In genomic region chr16:57446530-57447141, GRCh38 we compare ENCODE assay signal across 8 cellular contexts. TPM values are rescaled to one million over a fixed set of nuclear protein-coding genes. Genes with fewer than 3 reads are reported as not detected.
DNase-seq lines count a peak whose midpoint lies in the region; ATAC-seq and TF ChIP-seq lines count a peak whose summit lies in the region.

No MANE protein-coding gene starts in this region.

- intact Hi-C loops in testis (cut with DNase I; ENCODE audit: low total_unique reads) = no loop called here

- peak overlapping the region; percentile 32 for H2AFZ ChIP-seq in mesenchymal stem cell (ENCODE audit: low read depth, low read length)

- no peaks in the 10 kb centered on the region for H3K27me3 ChIP-seq in HUES64 (ENCODE audit: insufficient read depth, low read length)
- H3K27me3 ChIP-seq in effector memory CD4-positive, alpha-beta T cell (replicated peaks; ENCODE audit: control insufficient read depth, insufficient read depth, low read length, poor library complexity, severe bottlenecking) = no peaks in the 10 kb centered on the region
- H3K27me3 ChIP-seq in mesenchymal stem cell (ENCODE audit: control insufficient read depth in 1 of 2, insufficient read depth in 1 of 2, low read length in 2 of 2) = no peaks in the 10 kb centered on the region
- H3K27me3 ChIP-seq in testis = no peaks in the 10 kb centered on the region

- no peak overlapping the region for H2BK12ac ChIP-seq in mesenchymal stem cell (ENCODE audit: low read length in 2 of 2)

- H3K79me1 ChIP-seq in mesenchymal stem cell (replicated peaks; ENCODE audit: low read length, poor library complexity, severe bottlenecking) = peaks cover 34% of the 10 kb centered on the region

- peak; percentile 37 for ATAC-seq in GM21526 (IDR thresholded peaks at IDR 0.05; ENCODE audit: low FRiP score, unreplicated experiment)

- peak overlapping the region; percentile 79 for H4K91ac ChIP-seq in mesenchymal stem cell (ENCODE audit: low read length)

- peak overlapping the region; percentile 86 to 94 for H3K18ac ChIP-seq in mesenchymal stem cell (ENCODE audit: low read depth in 1 of 2, low read length in 2 of 2)

- H3K4me1 ChIP-seq in HUES64 (ENCODE audit: insufficient read depth, low read length) (no peaks in the 10 kb centered on the region; the same call in 1 of the 2 replicates), mesenchymal stem cell (ENCODE audit: control insufficient read depth, insufficient read depth, low read depth, low read length) (peaks cover 5% of the 10 kb centered on the region), testis (peaks cover 7% of the 10 kb centered on the region)
- peaks cover 3% of the 10 kb centered on the region for H3K4me1 ChIP-seq in effector memory CD4-positive, alpha-beta T cell (ENCODE audit: control insufficient read depth, insufficient read depth, low read length, poor library complexity, severe bottlenecking)

- peak; percentile 71 for DNase-seq in GM03348 (ENCODE audit: low spot score)
- peak; percentile 63 for DNase-seq in SW480 (ENCODE audit: low spot score)
- peak in 1 of 3 donors; percentile 5 for DNase-seq in effector memory CD4-positive, alpha-beta T cell
- DNase-seq in mesenchymal stem cell = peak; percentile 68
- peak; percentile 38 for DNase-seq in testis
- DNase-seq in OCI-M2 (lab: John Stamatoyannopoulos, UW; ENCODE audit: unreplicated experiment) = no peak

- WGBS in HUES64 = 6% methylated on average over 26 of the region's 26 CpGs
- WGBS in mesenchymal stem cell = 7% methylated on average over 26 of the region's 26 CpGs
- WGBS in testis, 2 donors = 2 to 3% methylated on average over 18 to 21 of the region's 26 CpGs

- peak overlapping the region; percentile 75 for H2BK5ac ChIP-seq in mesenchymal stem cell (ENCODE audit: low read depth, low read length, poor library complexity, severe bottlenecking)

- peak overlapping the region; percentile 67 for H3K27ac ChIP-seq in HUES64 (ENCODE audit: low read depth, low read length)
- H3K27ac ChIP-seq in effector memory CD4-positive, alpha-beta T cell (ENCODE audit: insufficient read depth, low read length, poor library complexity, severe bottlenecking) = peak overlapping the region; percentile 84
- peak overlapping the region; percentile 66 for H3K27ac ChIP-seq in mesenchymal stem cell (ENCODE audit: low read length, poor library complexity, severe bottlenecking)
- H3K27ac ChIP-seq in testis = peak overlapping the region; percentile 82 to 90

- peak overlapping the region; percentile 45 for H4K8ac ChIP-seq in mesenchymal stem cell (ENCODE audit: low read length)

- H3K4ac ChIP-seq in mesenchymal stem cell (ENCODE audit: low read depth in 1 of 2, low read length in 2 of 2) = peak overlapping the region; percentile 81 to 90

- 0 out of 2 replicates have a peak, but pooled peaks cover 3% of the 10 kb centered on the region for H3K9me3 ChIP-seq in HUES64 (ENCODE audit: insufficient read depth, low read depth, low read length)
- no peaks in the 10 kb centered on the region for H3K9me3 ChIP-seq in effector memory CD4-positive, alpha-beta T cell (ENCODE audit: control insufficient read depth, low read length)
- H3K9me3 ChIP-seq in mesenchymal stem cell (ENCODE audit: control insufficient read depth, low read length) = no peaks in the 10 kb centered on the region
- H3K9me3 ChIP-seq in testis = no peaks in the 10 kb centered on the region

- H3K9ac ChIP-seq in HUES64 (ENCODE audit: low read depth, low read length) (peak overlapping the region; percentile 91), mesenchymal stem cell (ENCODE audit: low read length) (peak overlapping the region; percentile 95)

- H3K14ac ChIP-seq in mesenchymal stem cell (ENCODE audit: low read length in 2 of 2) = peak overlapping the region in 1 of 2 experiments; percentile 67

- TF ChIP-seq POLR2A in testis (IDR thresholded peaks at IDR 0.05) = no peak

- peak overlapping the region; percentile 43 for H2AK5ac ChIP-seq in mesenchymal stem cell (ENCODE audit: low read length, severe bottlenecking)

- peak overlapping the region; percentile 58 for H3K4me2 ChIP-seq in mesenchymal stem cell (ENCODE audit: low read length, poor library complexity, severe bottlenecking)

- no peak for TF ChIP-seq CTCF in testis (IDR thresholded peaks at IDR 0.05)

- H3K4me3 ChIP-seq in HUES64 (ENCODE audit: low read length) (peak overlapping the region; percentile 88), mesenchymal stem cell (ENCODE audit: insufficient read depth in 1 of 2, low read depth in 1 of 2, low read length in 2 of 2) (peak overlapping the region; percentile 96 to 97), testis (peak overlapping the region; percentile 95 to 99)
- H3K4me3 ChIP-seq in effector memory CD4-positive, alpha-beta T cell (ENCODE audit: insufficient read depth, low read depth, low read length, poor library complexity, severe bottlenecking) = peak overlapping the region; percentile 94

- peak overlapping the region; percentile 74 for H2BK120ac ChIP-seq in mesenchymal stem cell (ENCODE audit: low read depth, low read length)

- peak overlapping the region in 1 of 2 experiments; percentile 77 for H3K23ac ChIP-seq in mesenchymal stem cell (ENCODE audit: low read length in 2 of 2)

- H3K36me3 ChIP-seq in HUES64 (ENCODE audit: insufficient read depth, low read length) (peaks cover 13% of the 10 kb centered on the region), mesenchymal stem cell (ENCODE audit: control insufficient read depth in 1 of 2, insufficient read depth in 2 of 2, low read depth in 1 of 2, low read length in 2 of 2) (peaks cover 4 to 13% of the 10 kb centered on the region in 2 experiments), testis (ENCODE audit: low read depth, missing control alignments) (no peaks in the 10 kb centered on the region)
- no peaks in the 10 kb centered on the region for H3K36me3 ChIP-seq in effector memory CD4-positive, alpha-beta T cell (ENCODE audit: control insufficient read depth, insufficient read depth, low read length)

- peak overlapping the region; percentile 26 for H2BK15ac ChIP-seq in mesenchymal stem cell (ENCODE audit: low read depth, poor library complexity, severe bottlenecking)

RNA-seq across cellular contexts. Expression of gene CIAPIN1, which starts 0.5 kb away (rescaled TPM):
- 70.4 TPM for polyA plus RNA-seq in HUES64 (2013, experiment 1 of 2)
- 64.3 TPM for polyA plus RNA-seq in HUES64 (2013, experiment 2 of 2)
- 30.8 TPM for polyA plus RNA-seq in mesenchymal stem cell (2013, experiment 1 of 2)
- 33.0 TPM for polyA plus RNA-seq in mesenchymal stem cell (2013, experiment 2 of 2)
- 10 to 100 TPM; 74.9 to 77.1 TPM for total RNA-seq in testis
- polyA plus RNA-seq in testis (ENCODE audit: insufficient read depth, low read depth, low replicate concordance) = 205 TPM

RNA-seq across cellular contexts. Expression of gene COQ9, which starts 0.6 kb away (rescaled TPM):
- polyA plus RNA-seq in HUES64 (2013, experiment 1 of 2) = 25.8 TPM
- 26.6 TPM for polyA plus RNA-seq in HUES64 (2013, experiment 2 of 2)
- polyA plus RNA-seq in mesenchymal stem cell (2013, experiment 1 of 2) = 26.1 TPM
- polyA plus RNA-seq in mesenchymal stem cell (2013, experiment 2 of 2) = 25.9 TPM
- 10 to 100 TPM; 74.1 to 77.1 TPM for total RNA-seq in testis
- polyA plus RNA-seq in testis (ENCODE audit: insufficient read depth, low read depth, low replicate concordance) = 93.5 TPM

RNA-seq across cellular contexts. Expression of gene POLR2C, which starts 15.8 kb away (rescaled TPM):
- polyA plus RNA-seq in HUES64 (2013, experiment 1 of 2) = 95.1 TPM
- polyA plus RNA-seq in HUES64 (2013, experiment 2 of 2) = 80.0 TPM
- polyA plus RNA-seq in mesenchymal stem cell (2013, experiment 1 of 2) = 39.3 TPM
- 40.0 TPM for polyA plus RNA-seq in mesenchymal stem cell (2013, experiment 2 of 2)
- 100 to 1,000 TPM in 1 of 2 donors, 10 to 100 TPM in 1; 88.7 to 102 TPM for total RNA-seq in testis
- polyA plus RNA-seq in testis (ENCODE audit: insufficient read depth, low read depth, low replicate concordance) = 65.0 TPM

RNA-seq across cellular contexts. Expression of gene DOK4, which starts 39.7 kb away (rescaled TPM):
- polyA plus RNA-seq in HUES64 (2013, experiment 1 of 2) = 18.2 TPM
- polyA plus RNA-seq in HUES64 (2013, experiment 2 of 2) = 21.0 TPM
- 29.6 TPM for polyA plus RNA-seq in mesenchymal stem cell (2013, experiment 1 of 2)
- polyA plus RNA-seq in mesenchymal stem cell (2013, experiment 2 of 2) = 29.7 TPM
- total RNA-seq in testis = 10 to 100 TPM; 25.3 to 32.9 TPM
- 15.5 TPM for polyA plus RNA-seq in testis (ENCODE audit: insufficient read depth, low read depth, low replicate concordance)

RNA-seq across cellular contexts. Expression of gene CCL17, which starts 42.1 kb away (rescaled TPM):
- polyA plus RNA-seq in HUES64 (2013, experiment 1 of 2) = not detected
- not detected for polyA plus RNA-seq in HUES64 (2013, experiment 2 of 2)
- polyA plus RNA-seq in mesenchymal stem cell (2013, experiment 1 of 2) = not detected
- polyA plus RNA-seq in mesenchymal stem cell (2013, experiment 2 of 2) = not detected
- total RNA-seq in testis = under 1 TPM in 1 of 2 donors, not detected in 1; 0.81 TPM
- 4.0 TPM for polyA plus RNA-seq in testis (ENCODE audit: insufficient read depth, low read depth, low replicate concordance)
